1 cellular context compared by ENCODE assay signal in the genomic region with DNA sequence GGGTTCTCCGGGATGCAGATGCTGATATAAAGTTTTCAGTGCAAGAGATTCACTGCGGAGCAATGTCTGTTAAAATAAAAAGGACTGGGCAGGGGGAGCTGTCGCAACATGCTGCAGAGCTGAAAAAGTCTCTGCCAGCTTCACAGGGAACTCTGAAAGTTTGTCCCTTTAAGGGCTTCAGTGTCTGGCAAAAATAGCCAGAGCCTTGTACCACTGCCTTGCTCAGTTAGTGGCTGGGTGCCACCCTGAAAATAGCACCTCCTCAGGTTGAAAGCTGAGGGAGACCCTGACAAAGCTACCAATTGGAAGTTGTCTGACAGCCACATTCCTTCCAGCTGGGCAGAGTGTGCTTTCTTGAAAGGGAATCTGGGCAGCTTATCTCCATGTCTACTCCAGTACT.
TF ChIP-seq lines count a peak whose summit lies in the region.

No MANE protein-coding gene starts in this region.

TF ChIP-seq in HepG2, 621 proteins besides CTCF, POLR2A, EP300 and RAD21:
- TF ChIP-seq, protein P1, sequence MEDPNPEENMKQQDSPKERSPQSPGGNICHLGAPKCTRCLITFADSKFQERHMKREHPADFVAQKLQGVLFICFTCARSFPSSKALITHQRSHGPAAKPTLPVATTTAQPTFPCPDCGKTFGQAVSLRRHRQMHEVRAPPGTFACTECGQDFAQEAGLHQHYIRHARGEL (CRISPR knock-in tag; IDR thresholded peaks at IDR 0.05): no peak
- TF ChIP-seq ZNF20 (CRISPR knock-in tag; IDR thresholded peaks at IDR 0.05) (no peak), ETV5 (CRISPR knock-in tag; IDR thresholded peaks at IDR 0.05; ENCODE audit: borderline replicate concordance) (no peak)
TF ChIP-seq in HepG2: peak in this region for 0.
